ENCODE assay signal across 2 cellular contexts in the genomic region with DNA sequence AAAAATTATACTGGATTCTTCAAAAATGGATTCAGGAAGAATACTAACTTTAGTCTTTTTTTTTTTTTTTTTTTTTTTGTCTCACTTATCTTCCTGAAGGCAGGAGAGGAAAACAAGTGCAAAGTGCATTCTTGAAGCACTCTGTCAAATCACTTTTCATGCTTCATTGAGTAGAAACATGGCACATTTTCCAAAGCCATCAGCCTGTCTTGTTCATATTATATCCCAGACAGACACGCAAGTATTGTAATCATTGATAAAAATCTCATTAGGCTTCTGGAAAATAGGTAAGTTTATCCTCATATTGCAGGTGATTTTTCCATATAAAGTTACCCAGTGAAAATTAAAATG.
TF ChIP-seq lines count a peak whose summit lies in the region.

No MANE protein-coding gene starts in this region.

TF ChIP-seq in SK-N-SH, 30 proteins besides CTCF, POLR2A, EP300 and RAD21 (continued from another document):
- TF ChIP-seq, protein P1, sequence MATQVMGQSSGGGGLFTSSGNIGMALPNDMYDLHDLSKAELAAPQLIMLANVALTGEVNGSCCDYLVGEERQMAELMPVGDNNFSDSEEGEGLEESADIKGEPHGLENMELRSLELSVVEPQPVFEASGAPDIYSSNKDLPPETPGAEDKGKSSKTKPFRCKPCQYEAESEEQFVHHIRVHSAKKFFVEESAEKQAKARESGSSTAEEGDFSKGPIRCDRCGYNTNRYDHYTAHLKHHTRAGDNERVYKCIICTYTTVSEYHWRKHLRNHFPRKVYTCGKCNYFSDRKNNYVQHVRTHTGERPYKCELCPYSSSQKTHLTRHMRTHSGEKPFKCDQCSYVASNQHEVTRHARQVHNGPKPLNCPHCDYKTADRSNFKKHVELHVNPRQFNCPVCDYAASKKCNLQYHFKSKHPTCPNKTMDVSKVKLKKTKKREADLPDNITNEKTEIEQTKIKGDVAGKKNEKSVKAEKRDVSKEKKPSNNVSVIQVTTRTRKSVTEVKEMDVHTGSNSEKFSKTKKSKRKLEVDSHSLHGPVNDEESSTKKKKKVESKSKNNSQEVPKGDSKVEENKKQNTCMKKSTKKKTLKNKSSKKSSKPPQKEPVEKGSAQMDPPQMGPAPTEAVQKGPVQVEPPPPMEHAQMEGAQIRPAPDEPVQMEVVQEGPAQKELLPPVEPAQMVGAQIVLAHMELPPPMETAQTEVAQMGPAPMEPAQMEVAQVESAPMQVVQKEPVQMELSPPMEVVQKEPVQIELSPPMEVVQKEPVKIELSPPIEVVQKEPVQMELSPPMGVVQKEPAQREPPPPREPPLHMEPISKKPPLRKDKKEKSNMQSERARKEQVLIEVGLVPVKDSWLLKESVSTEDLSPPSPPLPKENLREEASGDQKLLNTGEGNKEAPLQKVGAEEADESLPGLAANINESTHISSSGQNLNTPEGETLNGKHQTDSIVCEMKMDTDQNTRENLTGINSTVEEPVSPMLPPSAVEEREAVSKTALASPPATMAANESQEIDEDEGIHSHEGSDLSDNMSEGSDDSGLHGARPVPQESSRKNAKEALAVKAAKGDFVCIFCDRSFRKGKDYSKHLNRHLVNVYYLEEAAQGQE (IDR thresholded peaks at IDR 0.05; ENCODE audit: low read depth, low read length), result no peak
- TF ChIP-seq MEF2A (IDR thresholded peaks at IDR 0.05; ENCODE audit: borderline replicate concordance, low read depth), result no peak
- no peak for TF ChIP-seq RXRA (IDR thresholded peaks at IDR 0.05; ENCODE audit: borderline replicate concordance, low read depth)
- no peak for TF ChIP-seq TAF1 (IDR thresholded peaks at IDR 0.05; ENCODE audit: borderline replicate concordance, low read depth, low read length)
- TF ChIP-seq, protein P2, sequence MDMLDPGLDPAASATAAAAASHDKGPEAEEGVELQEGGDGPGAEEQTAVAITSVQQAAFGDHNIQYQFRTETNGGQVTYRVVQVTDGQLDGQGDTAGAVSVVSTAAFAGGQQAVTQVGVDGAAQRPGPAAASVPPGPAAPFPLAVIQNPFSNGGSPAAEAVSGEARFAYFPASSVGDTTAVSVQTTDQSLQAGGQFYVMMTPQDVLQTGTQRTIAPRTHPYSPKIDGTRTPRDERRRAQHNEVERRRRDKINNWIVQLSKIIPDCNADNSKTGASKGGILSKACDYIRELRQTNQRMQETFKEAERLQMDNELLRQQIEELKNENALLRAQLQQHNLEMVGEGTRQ (IDR thresholded peaks at IDR 0.05; ENCODE audit: borderline replicate concordance, low read depth, low read length), result no peak
- no peak for TF ChIP-seq YY1 (IDR thresholded peaks at IDR 0.05; ENCODE audit: low read depth)
- TF ChIP-seq, protein P3, sequence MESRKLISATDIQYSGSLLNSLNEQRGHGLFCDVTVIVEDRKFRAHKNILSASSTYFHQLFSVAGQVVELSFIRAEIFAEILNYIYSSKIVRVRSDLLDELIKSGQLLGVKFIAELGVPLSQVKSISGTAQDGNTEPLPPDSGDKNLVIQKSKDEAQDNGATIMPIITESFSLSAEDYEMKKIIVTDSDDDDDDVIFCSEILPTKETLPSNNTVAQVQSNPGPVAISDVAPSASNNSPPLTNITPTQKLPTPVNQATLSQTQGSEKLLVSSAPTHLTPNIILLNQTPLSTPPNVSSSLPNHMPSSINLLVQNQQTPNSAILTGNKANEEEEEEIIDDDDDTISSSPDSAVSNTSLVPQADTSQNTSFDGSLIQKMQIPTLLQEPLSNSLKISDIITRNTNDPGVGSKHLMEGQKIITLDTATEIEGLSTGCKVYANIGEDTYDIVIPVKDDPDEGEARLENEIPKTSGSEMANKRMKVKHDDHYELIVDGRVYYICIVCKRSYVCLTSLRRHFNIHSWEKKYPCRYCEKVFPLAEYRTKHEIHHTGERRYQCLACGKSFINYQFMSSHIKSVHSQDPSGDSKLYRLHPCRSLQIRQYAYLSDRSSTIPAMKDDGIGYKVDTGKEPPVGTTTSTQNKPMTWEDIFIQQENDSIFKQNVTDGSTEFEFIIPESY (IDR thresholded peaks at IDR 0.05; ENCODE audit: borderline replicate concordance, low read depth), result no peak
- TF ChIP-seq POLR2AphosphoS5 (IDR thresholded peaks at IDR 0.05; ENCODE audit: low read depth, low read length), result no peak
- no peak for TF ChIP-seq GATA2 (CRISPR knock-in tag; IDR thresholded peaks at IDR 0.05)
- TF ChIP-seq NFIC (IDR thresholded peaks at IDR 0.05; ENCODE audit: borderline replicate concordance), result no peak
- TF ChIP-seq GABPA (IDR thresholded peaks at IDR 0.05; ENCODE audit: low read depth), result no peak

TF ChIP-seq in SK-N-SH treated with all-trans-retinoic acid at 6 μM for 48 hours, 23 proteins besides CTCF, POLR2A, EP300 and RAD21 (continued from another document):
- TF ChIP-seq ZNF70 (CRISPR knock-in tag; IDR thresholded peaks at IDR 0.05), result no peak
